In genomic region chr1:50972766-50973165, GRCh38 we compare ENCODE assay signal across 13 cellular contexts. TPM values are rescaled to one million over a fixed set of nuclear protein-coding genes. Genes with fewer than 3 reads are reported as not detected.
DNase-seq lines count a peak whose midpoint lies in the region; ATAC-seq, FAIRE-seq and TF ChIP-seq lines count a peak whose summit lies in the region.
"Had no signal": no experiment of that assay in that cellular context is flagged by ENCODE, and none has a peak within 500 bp of the region (broad histone marks: within the 10 kb centered on the region; RNA-seq: fewer than 3 reads in every experiment).

No MANE protein-coding gene starts in this region.

- POLR2A ChIA-PET in endothelial cell of umbilical vein (lab: Charles Lee): no interaction called here

- CTCF ChIA-PET in endothelial cell of umbilical vein (lab: Charles Lee): interaction anchor here (1.0 to 2.1 kb wide), 5 partner anchors 10 to 219 kb away, joined by 3 to 15 read pairs (median 4); partner anchors contain the start of gene FAF1

- 44 to 68% methylated on average over 1 of the region's 1 CpG for WGBS in heart right ventricle, 2 donors
- WGBS in tibial nerve, 2 donors: 16 to 17% methylated on average over 1 of the region's 1 CpG

- no peaks in the 10 kb centered on the region for H3K9me1 ChIP-seq in endothelial cell of umbilical vein (replicated peaks; ENCODE audit: control insufficient read depth, extremely low read depth, insufficient read depth, low read length)

- peak overlapping the region; percentile 23 for H3K4me2 ChIP-seq in endothelial cell of umbilical vein (ENCODE audit: insufficient read depth, low read length)

- H3K4me1 ChIP-seq in heart right ventricle (peaks cover 0 to 48% (median 19%) of the 10 kb centered on the region in 9 donors), endothelial cell of umbilical vein (ENCODE audit: control insufficient read depth, extremely low read depth, insufficient read depth, low read length) (peaks cover 28% of the 10 kb centered on the region), tibial nerve (peaks cover 0 to 19% (median 0%) of the 10 kb centered on the region in 4 donors)

- no peak overlapping the region for H2AFZ ChIP-seq in endothelial cell of umbilical vein (ENCODE audit: low read depth, low read length)

- peaks cover 35% of the 10 kb centered on the region for H3K79me2 ChIP-seq in endothelial cell of umbilical vein (ENCODE audit: control insufficient read depth, insufficient read depth, low read length)

- dilution Hi-C loops in endothelial cell of umbilical vein (cut with MboI; ENCODE audit: extremely low pct_ligation_motif_present, low sequenced_read_pairs): no loop called here

- peak overlapping the region in 7 of 10 donors; percentile 2 to 95 (median 80) for H3K4me3 ChIP-seq in heart right ventricle
- peak overlapping the region; percentile 81 for H3K4me3 ChIP-seq in NB4 (ENCODE audit: low read depth, low read length)
- H3K4me3 ChIP-seq in endothelial cell of umbilical vein (replicated peaks in 1 of 3; ENCODE audit: insufficient read depth in 1 of 3, low read depth in 1 of 3, low read length in 3 of 3): no peak overlapping the region
- H3K4me3 ChIP-seq in tibial nerve: peak overlapping the region in 2 of 4 donors; percentile 4 to 8

- H3K27me3 ChIP-seq in heart right ventricle: peaks cover 0 to 11% (median 0%) of the 10 kb centered on the region in 7 donors
- H3K27me3 ChIP-seq in endothelial cell of umbilical vein (ENCODE audit: control insufficient read depth in 2 of 2, insufficient read depth in 2 of 2, low read length in 2 of 2): no peaks in the 10 kb centered on the region
- H3K27me3 ChIP-seq in tibial nerve: peaks cover 0 to 7% of the 10 kb centered on the region in 2 donors

- intact Hi-C loops in heart right ventricle (cut with DNase I): loop anchor here in 2 of 10 donors (10.0 kb wide), 2 partner anchors 198 to 542 kb away; partner anchors contain the start of gene EPS15 (in 1 of the 2)
- intact Hi-C loops in cardiac septum (cut with DNase I): loop anchor here (5.0 kb wide), 1 partner anchor 545 kb away; the partner anchor contains the start of gene EPS15
- intact Hi-C loops in endothelial cell of umbilical vein (cut with micrococcal nuclease): no loop called here

- TF ChIP-seq EP300 in tibial nerve (IDR thresholded peaks at IDR 0.05): no peak

- no peak for ATAC-seq in heart right ventricle
- no peak for ATAC-seq in HG03520 (IDR thresholded peaks at IDR 0.05; ENCODE audit: unreplicated experiment)
- no peak for ATAC-seq in HG03159 (IDR thresholded peaks at IDR 0.05; ENCODE audit: unreplicated experiment)

- H4K20me1 ChIP-seq in endothelial cell of umbilical vein (replicated peaks; ENCODE audit: control insufficient read depth, extremely low read depth, insufficient read depth, low read length): no peaks in the 10 kb centered on the region

- no TSS peak for BruUV-seq in endothelial cell of umbilical vein (replicated peaks; lab: Mats Ljungman, UMichigan)

- DNase-seq in heart right ventricle (no peak), cardiac septum (ENCODE audit: low spot score) (no peak), NB4 (ENCODE audit: low read depth) (peak; percentile 40), endothelial cell of umbilical vein (ENCODE audit: low read depth, low spot score) (no peak), tibial nerve (ENCODE audit: low spot score in 2 of 2) (no peak)
- no peak for DNase-seq in stimulated activated CD8-positive, alpha-beta memory T cell treated with anti-CD3 and anti-CD28 coated beads, Interleukin-4, amount 100 ng/mL, for 48 hours
- DNase-seq: activated CD4-positive, alpha-beta T cell treated with anti-CD3 and anti-CD28 coated beads, Interleukin-2, amount 50 U/mL, for 4 hours; activated naive CD4-positive, alpha-beta T cell treated with anti-CD3 and anti-CD28 coated beads, Interleukin-2, amount 50 U/mL, for 16 hours; CD4-positive, CD25-positive, alpha-beta regulatory T cell; NCI-H446 treated with DMSO at 0.1 percent for 48 hours; trophoblast cell had no signal

- no peak overlapping the region for H3K9ac ChIP-seq in endothelial cell of umbilical vein (replicated peaks; ENCODE audit: extremely low read depth, insufficient read depth, low read length)

- peak overlapping the region in 6 of 10 donors; percentile 1 to 99 (median 54) for H3K27ac ChIP-seq in heart right ventricle
- no peak overlapping the region for H3K27ac ChIP-seq in endothelial cell of umbilical vein (ENCODE audit: insufficient read depth, low read depth, low read length)
- peak overlapping the region; percentile 54 to 98 (median 82) for H3K27ac ChIP-seq in tibial nerve

- FAIRE-seq in endothelial cell of umbilical vein (lab: Jason Lieb, UNC): no peak

- H3K36me3 ChIP-seq in heart right ventricle (no peaks in the 10 kb centered on the region), endothelial cell of umbilical vein (ENCODE audit: control insufficient read depth in 2 of 2, extremely low read depth in 1 of 2, insufficient read depth in 2 of 2, low read length in 2 of 2) (no peaks in the 10 kb centered on the region), tibial nerve (no peaks in the 10 kb centered on the region)

- no peak for TF ChIP-seq CTCF in heart right ventricle (IDR thresholded peaks at IDR 0.05)
- no peak for TF ChIP-seq CTCF in NB4 (IDR thresholded peaks at IDR 0.05; ENCODE audit: low read depth, low read length)
- TF ChIP-seq CTCF in endothelial cell of umbilical vein (IDR thresholded peaks at IDR 0.05; ENCODE audit: extremely low read depth in 1 of 2, insufficient read depth in 1 of 2, low read depth in 1 of 2, low read length in 2 of 2): no peak
- TF ChIP-seq CTCF in tibial nerve (IDR thresholded peaks at IDR 0.05): no peak

- H3K9me3 ChIP-seq in heart right ventricle (no peaks in the 10 kb centered on the region), endothelial cell of umbilical vein (replicated peaks; ENCODE audit: control insufficient read depth, insufficient read depth, low read length) (no peaks in the 10 kb centered on the region), tibial nerve (no peaks in the 10 kb centered on the region)

- TF ChIP-seq POLR2A in NB4 (IDR thresholded peaks at IDR 0.05; ENCODE audit: extremely low read depth, insufficient read length) (no peak), endothelial cell of umbilical vein (IDR thresholded peaks at IDR 0.05; ENCODE audit: low read depth, low read length) (no peak), tibial nerve (IDR thresholded peaks at IDR 0.05) (no peak)

TF ChIP-seq in endothelial cell of umbilical vein, 7 proteins besides CTCF, POLR2A, EP300 and RAD21:
- TF ChIP-seq MYC (IDR thresholded peaks at IDR 0.05; ENCODE audit: low read depth, low read length) (no peak), JUN (IDR thresholded peaks at IDR 0.05; ENCODE audit: borderline replicate concordance, insufficient read depth, insufficient read length, low read depth) (no peak), MAX (IDR thresholded peaks at IDR 0.05; ENCODE audit: insufficient read depth, insufficient read length) (no peak), EZH2 (IDR thresholded peaks at IDR 0.05; ENCODE audit: borderline replicate concordance, low read depth, low read length, severe bottlenecking) (no peak), POLR2AphosphoS5 (IDR thresholded peaks at IDR 0.05; ENCODE audit: insufficient read depth, low read depth, low read length) (no peak), FOS (IDR thresholded peaks at IDR 0.05; ENCODE audit: borderline replicate concordance, insufficient read depth, low read length) (no peak), GATA2 (IDR thresholded peaks at IDR 0.05; ENCODE audit: insufficient read depth, insufficient read length, low read depth, low read length) (no peak)

RNA-seq across cellular contexts. Expression of gene CDKN2C, which starts 2.7 kb away (rescaled TPM):
- total RNA-seq in heart right ventricle (10 to 100 TPM in 9 of 10 donors, 1 to 10 TPM in 1; 8.2 to 26.3 (median 12.8) TPM), cardiac septum (9.8 TPM), endothelial cell of umbilical vein (19.6 and 19.8 TPM in 2 replicates), tibial nerve (10 to 100 TPM; 16.1 to 30.2 (median 28.5) TPM)
- polyA plus RNA-seq in heart right ventricle (10 to 100 TPM in 1 of 2 donors, 1 to 10 TPM in 1; 9.1 to 11.3 TPM), endothelial cell of umbilical vein (11.5 and 12.8 TPM in 2 replicates)
- 15.0 and 15.6 TPM in 2 replicates for polyA plus RNA-seq in endothelial cell of umbilical vein (2011; cell fraction: cytosol; rRNA removed)
- 5.7 and 9.3 TPM in 2 replicates for polyA plus RNA-seq in endothelial cell of umbilical vein (2011; cell fraction: nucleus; rRNA removed)
- 3.6 and 8.5 TPM in 2 replicates for polyA plus RNA-seq in endothelial cell of umbilical vein (2012)
- polyA minus RNA-seq in endothelial cell of umbilical vein: 9.8 and 16.3 TPM in 2 replicates
- polyA minus RNA-seq in endothelial cell of umbilical vein (2011; cell fraction: cytosol; rRNA and poly(A)+ RNA removed): 46.5 TPM
- 3.8 and 5.0 TPM in 2 replicates for polyA minus RNA-seq in endothelial cell of umbilical vein (2011; cell fraction: nucleus; rRNA and poly(A)+ RNA removed)

RNA-seq across cellular contexts. Expression of gene FAF1, which starts 12.7 kb away (rescaled TPM):
- total RNA-seq in heart right ventricle (100 to 1,000 TPM in 1 of 10 donors, 10 to 100 TPM in 9; 81.4 to 102 (median 90.8) TPM), cardiac septum (81.0 TPM), endothelial cell of umbilical vein (55.3 and 57.6 TPM in 2 replicates), tibial nerve (10 to 100 TPM; 25.1 to 55.7 (median 38.8) TPM)
- polyA plus RNA-seq in heart right ventricle (10 to 100 TPM; 30.9 to 62.3 TPM), endothelial cell of umbilical vein (5.2 and 9.0 TPM in 2 replicates)
- 14.8 and 17.8 TPM in 2 replicates for polyA plus RNA-seq in endothelial cell of umbilical vein (2011; cell fraction: cytosol; rRNA removed)
- 15.2 and 17.7 TPM in 2 replicates for polyA plus RNA-seq in endothelial cell of umbilical vein (2011; cell fraction: nucleus; rRNA removed)
- polyA plus RNA-seq in endothelial cell of umbilical vein (2012): 36.0 and 58.1 TPM in 2 replicates
- polyA minus RNA-seq in endothelial cell of umbilical vein: 22.4 and 27.7 TPM in 2 replicates
- polyA minus RNA-seq in endothelial cell of umbilical vein (2011; cell fraction: cytosol; rRNA and poly(A)+ RNA removed): 35.0 TPM
- 56.1 and 114 TPM in 2 replicates for polyA minus RNA-seq in endothelial cell of umbilical vein (2011; cell fraction: nucleus; rRNA and poly(A)+ RNA removed)

Comparison
In these comparisons a context has a peak if more than half of its experiments do, and no peak if none do; other contexts are left out.
1. H3K4me3 ChIP-seq: peak in heart right ventricle (7 of 10) and NB4 (single experiment); none in endothelial cell of umbilical vein (0 of 3).